23 cellular contexts compared by ENCODE assay signal in genomic region chr14:61042220-61042619, GRCh38.
A peak's percentile ranks its signal among the peaks of the same experiment; 100 is the strongest.
DNase-seq lines count a peak whose midpoint lies in the region; ATAC-seq and TF ChIP-seq lines count a peak whose summit lies in the region.
"Had no signal": no experiment of that assay in that cellular context is flagged by ENCODE, and none has a peak within 500 bp of the region (broad histone marks: within the 10 kb centered on the region; RNA-seq: fewer than 3 reads in every experiment).

No MANE protein-coding gene starts in this region.

- CTCF ChIA-PET in PC-3 (lab: Charles Lee): no interaction called here

- H3F3A ChIP-seq in PC-3 (ENCODE audit: low read length, unreplicated experiment): no peaks in the 10 kb centered on the region

- H3K9me2 ChIP-seq in PC-3 (replicated peaks; ENCODE audit: low read length): no peaks in the 10 kb centered on the region

- H3K27ac ChIP-seq in PC-3 (ENCODE audit: low read length): no peak overlapping the region
- H3K27ac ChIP-seq: gastrocnemius medialis, KMS-11, ovary, WERI-Rb-1 had no signal

- no peaks in the 10 kb centered on the region for H3K4me1 ChIP-seq in PC-3 (ENCODE audit: insufficient read depth, low read length)
- H3K4me1 ChIP-seq: gastrocnemius medialis had no signal

- ATAC-seq in PC-3: peak; percentile 52
- ATAC-seq in GM18868 (IDR thresholded peaks at IDR 0.05; ENCODE audit: unreplicated experiment): no peak
- ATAC-seq: activated T-cell treated with anti-CD3 and anti-CD28 coated beads, Interleukin-2, amount 50 U/mL, for 72 hours; gastrocnemius medialis; stimulated activated naive CD8-positive, alpha-beta T cell treated with anti-CD3 and anti-CD28 coated beads, Interleukin-15, amount 100 ng/mL, for 72 hours had no signal

- H4K20me1 ChIP-seq in PC-3 (ENCODE audit: low read length): no peaks in the 10 kb centered on the region

- no peak overlapping the region for H2AFZ ChIP-seq in PC-3 (ENCODE audit: low read length)

- H3K9me3 ChIP-seq in PC-3 (ENCODE audit: low read length): no peaks in the 10 kb centered on the region
- H3K9me3 ChIP-seq: gastrocnemius medialis, ovary had no signal

- H3K36me3 ChIP-seq in PC-3 (ENCODE audit: low read depth, low read length): no peaks in the 10 kb centered on the region
- H3K36me3 ChIP-seq: gastrocnemius medialis, ovary, WERI-Rb-1 had no signal

- TF ChIP-seq CTCF in PC-3 (conservative IDR thresholded peaks at IDR 0.05; ENCODE audit: low read depth, low read length): no peak

- no peaks in the 10 kb centered on the region for H3K27me3 ChIP-seq in PC-3 (ENCODE audit: low read length)
- H3K27me3 ChIP-seq: gastrocnemius medialis, ovary had no signal

- H3K9ac ChIP-seq in PC-3 (ENCODE audit: low read length): 0 out of 2 replicates have a peak overlapping the region, but pooled peaks have one; percentile 1
- H3K9ac ChIP-seq: KMS-11 had no signal

- H3K4me3 ChIP-seq in PC-3 (ENCODE audit: low read length): no peak overlapping the region
- H3K4me3 ChIP-seq: gastrocnemius medialis, ovary had no signal

- no peak overlapping the region for H3K4me2 ChIP-seq in PC-3 (ENCODE audit: low read length)
- H3K4me2 ChIP-seq: KMS-11 had no signal

- H3K79me2 ChIP-seq in PC-3 (ENCODE audit: low read length): no peaks in the 10 kb centered on the region

- POLR2A ChIA-PET in PC-3 (lab: Charles Lee; ENCODE audit: unreplicated experiment): interaction anchor here (0.5 to 0.6 kb wide), 3 partner anchors 29 to 46 kb away, joined by 3 to 6 read pairs (median 3); no protein-coding TSS in a partner anchor

- DNase-seq in NCI-H1436 (lab: John Stamatoyannopoulos, UW) (peak; percentile 18), NCI-H1436 treated with DMSO at 0.1 percent for 48 hours (lab: John Stamatoyannopoulos, UW) (no peak), NCI-H1092 (lab: John Stamatoyannopoulos, UW) (peak; percentile 10), NCI-H345 (lab: John Stamatoyannopoulos, UW) (peak; percentile 64), PC-3 (no peak), GDM1 (lab: John Stamatoyannopoulos, UW) (no peak), NCI-H1694 treated with DMSO at 0.1 percent for 48 hours (lab: John Stamatoyannopoulos, UW) (no peak)
- DNase-seq: 8988T; activated CD4-positive, alpha-beta T cell treated with anti-CD3 and anti-CD28 coated beads for 48 hours; activated naive CD4-positive, alpha-beta T cell; activated T-cell treated with anti-CD3 and anti-CD28 coated beads, Interleukin-2, amount 50 U/mL, for 72 hours; CD4-positive, alpha-beta T cell; gastrocnemius medialis; NK-92 treated with Interleukin-12 subunit alpha and Interleukin-12 subunit beta, amount 100 ng/mL, for 24 hours; ovary; retina; small intestine; stimulated activated CD8-positive, alpha-beta memory T cell treated with anti-CD3 and anti-CD28 coated beads, Interleukin-4, amount 100 ng/mL, for 48 hours; stimulated activated naive CD8-positive, alpha-beta T cell treated with anti-CD3 and anti-CD28 coated beads, Interleukin-15, amount 100 ng/mL, for 72 hours; T-helper 9 cell; WERI-Rb-1 had no signal

- BruUV-seq in PC-3 (replicated peaks; lab: Mats Ljungman, UMichigan): no TSS peak

- intact Hi-C loops in PC-3 (cut with micrococcal nuclease): no loop called here

Comparison
In these comparisons a context has a peak if more than half of its experiments do, and no peak if none do; other contexts are left out.
1. DNase-seq: peak in NCI-H1436 (single experiment), NCI-H1092 (single experiment) and NCI-H345 (single experiment); none in NCI-H1436 treated with DMSO at 0.1 percent for 48 hours (single experiment), PC-3 (single experiment), GDM1 (single experiment) and NCI-H1694 treated with DMSO at 0.1 percent for 48 hours (single experiment).